17 cellular contexts compared by ENCODE assay signal in genomic region chr5:98930972-98931762, GRCh38. TPM values are rescaled to one million over a fixed set of nuclear protein-coding genes. Genes with fewer than 3 reads are reported as not detected.
DNase-seq lines count a peak whose midpoint lies in the region; ATAC-seq and TF ChIP-seq lines count a peak whose summit lies in the region.
"Had no signal": no experiment of that assay in that cellular context is flagged by ENCODE, and none has a peak within 500 bp of the region (broad histone marks: within the 10 kb centered on the region; RNA-seq: fewer than 3 reads in every experiment).

No MANE protein-coding gene starts in this region.

- H3K27ac ChIP-seq in breast epithelium (peak overlapping the region in 1 of 2 donors; percentile 10), transverse colon (peak overlapping the region in 3 of 4 donors; percentile 99)

- intact Hi-C loops in MCF 10A (cut with micrococcal nuclease) (no loop called here), breast epithelium (cut with DNase I; ENCODE audit: low total_unique reads) (no loop called here), transverse colon (cut with DNase I; ENCODE audit: low total_unique reads) (no loop called here)

- TF ChIP-seq EP300 in transverse colon (IDR thresholded peaks at IDR 0.05; ENCODE audit: low read depth): no peak

- no peak for TF ChIP-seq POLR2A in breast epithelium (IDR thresholded peaks at IDR 0.05)
- no peak for TF ChIP-seq POLR2A in transverse colon (IDR thresholded peaks at IDR 0.05)

- ATAC-seq in activated T-helper 17 cell treated with anti-CD3 and anti-CD28 coated beads, Interleukin-2, amount 50 U/mL, for 72 hours (replicated peaks): no peak
- no peak for ATAC-seq in memory B cell (ENCODE audit: low read depth)
- no peak for ATAC-seq in GM18873 (IDR thresholded peaks at IDR 0.05; ENCODE audit: low FRiP score, unreplicated experiment)
- ATAC-seq in HG03196 (IDR thresholded peaks at IDR 0.05; ENCODE audit: unreplicated experiment): no peak
- ATAC-seq: upper lobe of right lung had no signal

- H3K36me3 Mint-ChIP-seq in MCF 10A (ENCODE audit: insufficient read depth, unreplicated experiment): peaks cover 33% of the 10 kb centered on the region
- H3K36me3 Mint-ChIP-seq in activated T-helper 17 cell treated with anti-CD3 and anti-CD28 coated beads, Interleukin-2, amount 50 U/mL, for 72 hours (ENCODE audit: low read depth): peaks cover 51% of the 10 kb centered on the region
- peaks cover 2% of the 10 kb centered on the region for H3K36me3 Mint-ChIP-seq in memory B cell

- BruUV-seq in MCF 10A (replicated peaks; lab: Mats Ljungman, UMichigan): no TSS peak

- peak overlapping the region in 1 of 3 donors; percentile 92 for H3K4me3 ChIP-seq in breast epithelium
- peak overlapping the region in 1 of 4 donors; percentile 80 for H3K4me3 ChIP-seq in transverse colon
- H3K4me3 ChIP-seq: lung had no signal

- H3K27me3 ChIP-seq in breast epithelium: no peaks in the 10 kb centered on the region
- no peaks in the 10 kb centered on the region for H3K27me3 ChIP-seq in transverse colon
- H3K27me3 ChIP-seq: upper lobe of right lung had no signal

- H3K9me3 ChIP-seq in breast epithelium (no peaks in the 10 kb centered on the region), transverse colon (no peaks in the 10 kb centered on the region)
- H3K9me3 ChIP-seq: upper lobe of right lung had no signal

- H3K27ac Mint-ChIP-seq in MCF 10A (ENCODE audit: low read depth, unreplicated experiment): no peak overlapping the region
- H3K27ac Mint-ChIP-seq in activated T-helper 17 cell treated with anti-CD3 and anti-CD28 coated beads, Interleukin-2, amount 50 U/mL, for 72 hours: peak overlapping the region; percentile 99
- H3K27ac Mint-ChIP-seq in memory B cell: peak overlapping the region; percentile 98

- CTCF ChIA-PET in MCF 10A (lab: Yijun Ruan, JAX): interaction anchor here (0.5 to 1.4 kb wide), 3 partner anchors 35 to 130 kb away, joined by 3 to 5 read pairs (median 4); no protein-coding TSS in a partner anchor

- DNase-seq in MCF 10A (ENCODE audit: unreplicated experiment) (no peak), breast epithelium (ENCODE audit: low spot score in 2 of 2) (no peak), memory B cell (ENCODE audit: low spot score in 2 of 2) (no peak), transverse colon (no peak), germinal center (ENCODE audit: low spot score) (no peak)
- DNase-seq: activated naive CD4-positive, alpha-beta T cell treated with Interleukin-2 at 50 U/mL for 16 hours; C1 segment of cervical spinal cord; dermis blood vessel endothelial cell; HFFc6; KG1; NCI-H2171; retina; upper lobe of right lung had no signal

- POLR2A ChIA-PET in MCF 10A (lab: Yijun Ruan, JAX): interaction anchor here (0.6 to 7.8 kb wide), 9 partner anchors 10 to 405 kb away, joined by 3 to 167 read pairs (median 23); no protein-coding TSS in a partner anchor

- in situ Hi-C loops in transverse colon (cut with MboI; ENCODE audit: low pct_ligation_motif_present in 1 of 4, low pct_unique_long_range_greater_than_20kb in 1 of 4, low sequenced_read_pairs in 3 of 4): no loop called here

- H3K36me3 ChIP-seq in breast epithelium (no peaks in the 10 kb centered on the region), transverse colon (no peaks in the 10 kb centered on the region)
- H3K36me3 ChIP-seq: upper lobe of right lung had no signal

- H3K4me1 Mint-ChIP-seq in MCF 10A (ENCODE audit: insufficient read depth, unreplicated experiment): peaks cover 24% of the 10 kb centered on the region
- peaks cover 22% of the 10 kb centered on the region for H3K4me1 Mint-ChIP-seq in activated T-helper 17 cell treated with anti-CD3 and anti-CD28 coated beads, Interleukin-2, amount 50 U/mL, for 72 hours
- peaks cover 32% of the 10 kb centered on the region for H3K4me1 Mint-ChIP-seq in memory B cell

- H3K4me3 Mint-ChIP-seq in MCF 10A (ENCODE audit: unreplicated experiment): peak overlapping the region; percentile 78
- peak overlapping the region; percentile 97 for H3K4me3 Mint-ChIP-seq in activated T-helper 17 cell treated with anti-CD3 and anti-CD28 coated beads, Interleukin-2, amount 50 U/mL, for 72 hours
- H3K4me3 Mint-ChIP-seq in memory B cell: no peak overlapping the region

- H3K9me3 Mint-ChIP-seq in MCF 10A (ENCODE audit: unreplicated experiment) (no peaks in the 10 kb centered on the region), memory B cell (peaks cover 3% of the 10 kb centered on the region)
- peaks cover 8% of the 10 kb centered on the region for H3K9me3 Mint-ChIP-seq in activated T-helper 17 cell treated with anti-CD3 and anti-CD28 coated beads, Interleukin-2, amount 50 U/mL, for 72 hours
- H3K9me3 Mint-ChIP-seq: HFFc6 had no signal

- peaks cover 0 to 15% of the 10 kb centered on the region in 2 donors for H3K4me1 ChIP-seq in breast epithelium
- H3K4me1 ChIP-seq in transverse colon: peaks cover 15 to 52% (median 20%) of the 10 kb centered on the region in 4 donors

- no peak for TF ChIP-seq CTCF in MCF 10A (IDR thresholded peaks at IDR 0.05; ENCODE audit: unreplicated experiment)
- no peak for TF ChIP-seq CTCF in breast epithelium (IDR thresholded peaks at IDR 0.05)
- no peak for TF ChIP-seq CTCF in transverse colon (IDR thresholded peaks at IDR 0.05)

- WGBS in transverse colon (ENCODE audit: low coverage in 1 of 2), 2 donors: 72 to 79% methylated on average over 5 of the region's 5 CpGs

- H3K27me3 Mint-ChIP-seq in MCF 10A (ENCODE audit: insufficient read depth, unreplicated experiment): no peaks in the 10 kb centered on the region
- no peaks in the 10 kb centered on the region for H3K27me3 Mint-ChIP-seq in activated T-helper 17 cell treated with anti-CD3 and anti-CD28 coated beads, Interleukin-2, amount 50 U/mL, for 72 hours
- no peaks in the 10 kb centered on the region for H3K27me3 Mint-ChIP-seq in memory B cell

RNA-seq across cellular contexts. Expression of gene CHD1, which starts 2.4 kb away (rescaled TPM):
- total RNA-seq in MCF 10A (2022): 50.8 and 54.7 TPM in 2 replicates
- total RNA-seq in breast epithelium: 100 to 1,000 TPM in 2 of 3 donors, 10 to 100 TPM in 1; 67.5 to 114 (median 102) TPM
- 10 to 100 TPM; 58.1 to 60.2 TPM for total RNA-seq in activated T-helper 17 cell treated with anti-CD3 and anti-CD28 coated beads, Interleukin-2, amount 50 U/mL, for 72 hours
- total RNA-seq in transverse colon: 10 to 100 TPM; 45.6 to 95.7 (median 53.0) TPM
